In genomic region chr7:76259124-76260086, GRCh38 we compare ENCODE assay signal across 13 cellular contexts. TPM values are rescaled to one million over a fixed set of nuclear protein-coding genes. Genes with fewer than 3 reads are reported as not detected.
DNase-seq lines count a peak whose midpoint lies in the region; ATAC-seq and TF ChIP-seq lines count a peak whose summit lies in the region.
"Had no signal": no experiment of that assay in that cellular context is flagged by ENCODE, and none has a peak within 500 bp of the region (broad histone marks: within the 10 kb centered on the region; RNA-seq: fewer than 3 reads in every experiment).

No MANE protein-coding gene starts in this region.

- H3K27ac ChIP-seq in left ventricle myocardium inferior (replicated peaks) (no peak overlapping the region), dorsolateral prefrontal cortex (no peak overlapping the region), vagina (no peak overlapping the region)
- H3K27ac ChIP-seq: C4-2B, skin epidermis had no signal

- no peaks in the 10 kb centered on the region for H3K9me3 ChIP-seq in left ventricle myocardium inferior (replicated peaks)
- no peaks in the 10 kb centered on the region for H3K9me3 ChIP-seq in vagina

- ATAC-seq in naive B cell (ENCODE audit: low read depth in 2 of 2) = peak; percentile 24
- no peak for ATAC-seq in HG03457 (IDR thresholded peaks at IDR 0.05; ENCODE audit: unreplicated experiment)

- H3K4me1 ChIP-seq in left ventricle myocardium inferior (peaks cover 6% of the 10 kb centered on the region), vagina (peaks cover 12% of the 10 kb centered on the region)

- intact Hi-C loops in left ventricle myocardium inferior (cut with micrococcal nuclease) (no loop called here), cardiac septum (cut with DNase I) (no loop called here), dorsolateral prefrontal cortex (cut with DNase I) (loop anchor here (2.0 to 5.0 kb wide), 3 partner anchors 67 to 82 kb away; no protein-coding TSS in a partner anchor), vagina (cut with DNase I) (loop anchor here (10.0 kb wide), 1 partner anchor 545 kb away; no protein-coding TSS in a partner anchor)

- TF ChIP-seq CTCF in left ventricle myocardium inferior (IDR thresholded peaks at IDR 0.05; ENCODE audit: borderline replicate concordance) (no peak), dorsolateral prefrontal cortex (IDR thresholded peaks at IDR 0.05 in 54 of 56, conservative IDR thresholded peaks at IDR 0.05 in 2 of 56; ENCODE audit: low read depth in 1 of 56, partially characterized antibody in 56 of 56) (no peak), vagina (IDR thresholded peaks at IDR 0.05) (no peak)

- H3K4me3 Mint-ChIP-seq in naive B cell = peak overlapping the region in 7 of 8 donors; percentile 35 to 79 (median 60)
- no peak overlapping the region for H3K4me3 Mint-ChIP-seq in activated CD4-positive, alpha-beta T cell treated with anti-CD3 and anti-CD28 coated beads, Interleukin-2, amount 10 ng/mL, durations not matched to agents 7 days and 5 days

- POLR2A ChIA-PET in activated CD4-positive, alpha-beta T cell treated with anti-CD3 and anti-CD28 coated beads, Interleukin-2, amount 10 ng/mL, durations not matched to agents 7 days and 5 days (lab: Charles Lee) = no interaction called here

- CTCF ChIA-PET in activated CD4-positive, alpha-beta T cell treated with anti-CD3 and anti-CD28 coated beads, Interleukin-2, amount 10 ng/mL, durations not matched to agents 7 days and 5 days (lab: Charles Lee) = interaction anchor here (0.6 to 0.9 kb wide), 2 partner anchors 32 to 64 kb away, joined by 3 to 4 read pairs; no protein-coding TSS in a partner anchor

- H3K27me3 ChIP-seq in left ventricle myocardium inferior (ENCODE audit: low read depth) (peaks cover 89% of the 10 kb centered on the region), dorsolateral prefrontal cortex (peaks cover 0 to 10% (median 0%) of the 10 kb centered on the region in 45 donors), vagina (peaks cover 4% of the 10 kb centered on the region)

- peak overlapping the region in 3 of 6 donors; percentile 27 to 70 (median 68) for H3K27ac Mint-ChIP-seq in naive B cell
- H3K27ac Mint-ChIP-seq in activated CD4-positive, alpha-beta T cell treated with anti-CD3 and anti-CD28 coated beads, Interleukin-2, amount 10 ng/mL, durations not matched to agents 7 days and 5 days = no peak overlapping the region

- peaks cover 0 to 8% of the 10 kb centered on the region in 2 donors for H3K36me3 Mint-ChIP-seq in naive B cell
- H3K36me3 Mint-ChIP-seq in activated CD4-positive, alpha-beta T cell treated with anti-CD3 and anti-CD28 coated beads, Interleukin-2, amount 10 ng/mL, durations not matched to agents 7 days and 5 days (ENCODE audit: low read depth) = no peaks in the 10 kb centered on the region

- H3K9me3 Mint-ChIP-seq in naive B cell = peaks cover 0 to 1% (median 0%) of the 10 kb centered on the region in 7 donors
- H3K9me3 Mint-ChIP-seq in activated CD4-positive, alpha-beta T cell treated with anti-CD3 and anti-CD28 coated beads, Interleukin-2, amount 10 ng/mL, durations not matched to agents 7 days and 5 days = no peaks in the 10 kb centered on the region

- H3K36me3 ChIP-seq in left ventricle myocardium inferior (no peaks in the 10 kb centered on the region), vagina (no peaks in the 10 kb centered on the region)

- H3K4me3 ChIP-seq in left ventricle myocardium inferior (peak overlapping the region; percentile 58), dorsolateral prefrontal cortex (peak overlapping the region in 48 of 59 donors; percentile 1 to 58 (median 33)), vagina (peak overlapping the region; percentile 7 to 21)

- peaks cover 4 to 18% (median 12%) of the 10 kb centered on the region in 3 donors for H3K4me1 Mint-ChIP-seq in naive B cell
- peaks cover 3% of the 10 kb centered on the region for H3K4me1 Mint-ChIP-seq in activated CD4-positive, alpha-beta T cell treated with anti-CD3 and anti-CD28 coated beads, Interleukin-2, amount 10 ng/mL, durations not matched to agents 7 days and 5 days

- TF ChIP-seq POLR2A in vagina (IDR thresholded peaks at IDR 0.05) = no peak

- H3K27me3 Mint-ChIP-seq in naive B cell = peaks cover 33 to 73% (median 67%) of the 10 kb centered on the region in 3 donors
- H3K27me3 Mint-ChIP-seq in activated CD4-positive, alpha-beta T cell treated with anti-CD3 and anti-CD28 coated beads, Interleukin-2, amount 10 ng/mL, durations not matched to agents 7 days and 5 days = peaks cover 25% of the 10 kb centered on the region

- DNase-seq in left ventricle myocardium inferior (no peak), cardiac septum (ENCODE audit: low spot score) (no peak), dorsolateral prefrontal cortex (no peak), naive B cell (no peak), vagina (ENCODE audit: extremely low spot score in 2 of 2) (no peak), Ammon's horn (ENCODE audit: low spot score) (no peak)
- DNase-seq in activated CD4-positive, alpha-beta T cell treated with anti-CD3 and anti-CD28 coated beads, Interleukin-2, amount 10 ng/mL, durations not matched to agents 7 days and 5 days = no peak
- DNase-seq: KBM-7, kidney glomerular epithelial cell, T1000 had no signal

RNA-seq across cellular contexts. Expression of gene HSPB1, which starts 43.1 kb away (rescaled TPM):
- 2,037 TPM for total RNA-seq in left ventricle myocardium inferior
- 2,571 TPM for total RNA-seq in cardiac septum
- total RNA-seq in dorsolateral prefrontal cortex = 1,000 to 10,000 TPM in 8 of 120 experiments, 100 to 1,000 TPM in 110, 10 to 100 TPM in 2; 98.5 to 2,404 (median 228) TPM
- 10 to 100 TPM; 24.3 to 55.2 (median 45.3) TPM for polyA plus RNA-seq in naive B cell (ENCODE audit: low read depth in 6 of 6)
- total RNA-seq in vagina = 3,606 TPM
- total RNA-seq in activated CD4-positive, alpha-beta T cell treated with anti-CD3 and anti-CD28 coated beads, Interleukin-2, amount 10 ng/mL, durations not matched to agents 7 days and 5 days = 10 to 100 TPM; 27.0 to 28.1 TPM

RNA-seq across cellular contexts. Expression of gene SRRM3, which starts 57.7 kb away (rescaled TPM):
- total RNA-seq in left ventricle myocardium inferior (6.1 TPM), cardiac septum (7.6 TPM), dorsolateral prefrontal cortex (100 to 1,000 TPM in 66 of 120 experiments, 10 to 100 TPM in 54; 26.3 to 163 (median 102) TPM), vagina (9.8 TPM)
- not detected for polyA plus RNA-seq in naive B cell (ENCODE audit: low read depth in 6 of 6)
- not detected for total RNA-seq in activated CD4-positive, alpha-beta T cell treated with anti-CD3 and anti-CD28 coated beads, Interleukin-2, amount 10 ng/mL, durations not matched to agents 7 days and 5 days

Comparison
In these comparisons a context has a peak if more than half of its experiments do, and no peak if none do; other contexts are left out.
1. intact Hi-C loops: an anchor here in dorsolateral prefrontal cortex (2.0 to 5.0 kb wide) and vagina (10.0 kb wide); none called in left ventricle myocardium inferior and cardiac septum.